ENCODE assay signal across 1 cellular context in the genomic region with DNA sequence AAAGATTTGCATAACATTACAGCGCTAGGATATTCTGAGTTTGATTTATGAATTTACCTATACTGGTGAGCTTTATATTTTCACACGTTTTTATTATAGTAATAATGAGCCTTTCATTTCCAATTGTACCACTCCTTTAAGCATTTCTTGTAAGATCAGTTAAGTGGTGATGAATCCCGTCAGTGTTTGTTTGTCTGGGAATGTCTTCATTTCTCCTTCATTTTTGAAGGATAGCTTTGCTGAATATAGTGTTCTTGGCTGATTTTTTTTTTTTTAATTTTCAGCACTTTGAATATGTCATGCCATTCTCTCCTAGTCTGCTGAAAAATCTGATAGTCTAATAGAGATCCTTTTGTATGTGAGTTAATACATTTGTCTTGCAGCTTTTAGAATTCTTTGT.
TF ChIP-seq lines count a peak whose summit lies in the region.

No MANE protein-coding gene starts in this region.

TF ChIP-seq in WTC11, 78 proteins besides CTCF, POLR2A, EP300 and RAD21 (continued from another document):
- TF ChIP-seq, protein P1, sequence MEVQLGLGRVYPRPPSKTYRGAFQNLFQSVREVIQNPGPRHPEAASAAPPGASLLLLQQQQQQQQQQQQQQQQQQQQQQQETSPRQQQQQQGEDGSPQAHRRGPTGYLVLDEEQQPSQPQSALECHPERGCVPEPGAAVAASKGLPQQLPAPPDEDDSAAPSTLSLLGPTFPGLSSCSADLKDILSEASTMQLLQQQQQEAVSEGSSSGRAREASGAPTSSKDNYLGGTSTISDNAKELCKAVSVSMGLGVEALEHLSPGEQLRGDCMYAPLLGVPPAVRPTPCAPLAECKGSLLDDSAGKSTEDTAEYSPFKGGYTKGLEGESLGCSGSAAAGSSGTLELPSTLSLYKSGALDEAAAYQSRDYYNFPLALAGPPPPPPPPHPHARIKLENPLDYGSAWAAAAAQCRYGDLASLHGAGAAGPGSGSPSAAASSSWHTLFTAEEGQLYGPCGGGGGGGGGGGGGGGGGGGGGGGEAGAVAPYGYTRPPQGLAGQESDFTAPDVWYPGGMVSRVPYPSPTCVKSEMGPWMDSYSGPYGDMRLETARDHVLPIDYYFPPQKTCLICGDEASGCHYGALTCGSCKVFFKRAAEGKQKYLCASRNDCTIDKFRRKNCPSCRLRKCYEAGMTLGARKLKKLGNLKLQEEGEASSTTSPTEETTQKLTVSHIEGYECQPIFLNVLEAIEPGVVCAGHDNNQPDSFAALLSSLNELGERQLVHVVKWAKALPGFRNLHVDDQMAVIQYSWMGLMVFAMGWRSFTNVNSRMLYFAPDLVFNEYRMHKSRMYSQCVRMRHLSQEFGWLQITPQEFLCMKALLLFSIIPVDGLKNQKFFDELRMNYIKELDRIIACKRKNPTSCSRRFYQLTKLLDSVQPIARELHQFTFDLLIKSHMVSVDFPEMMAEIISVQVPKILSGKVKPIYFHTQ (CRISPR knock-in tag; IDR thresholded peaks at IDR 0.05) = no peak
- no peak for TF ChIP-seq GTF2I (CRISPR knock-in tag; conservative IDR thresholded peaks at IDR 0.05)
- TF ChIP-seq, protein P2, sequence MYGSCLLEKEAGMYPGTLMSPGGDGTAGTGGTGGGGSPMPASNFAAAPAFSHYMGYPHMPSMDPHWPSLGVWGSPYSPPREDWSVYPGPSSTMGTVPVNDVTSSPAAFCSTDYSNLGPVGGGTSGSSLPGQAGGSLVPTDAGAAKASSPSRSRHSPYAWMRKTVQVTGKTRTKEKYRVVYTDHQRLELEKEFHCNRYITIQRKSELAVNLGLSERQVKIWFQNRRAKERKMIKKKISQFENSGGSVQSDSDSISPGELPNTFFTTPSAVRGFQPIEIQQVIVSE (CRISPR knock-in tag; IDR thresholded peaks at IDR 0.05; ENCODE audit: borderline replicate concordance) = no peak
- TF ChIP-seq, protein P3, sequence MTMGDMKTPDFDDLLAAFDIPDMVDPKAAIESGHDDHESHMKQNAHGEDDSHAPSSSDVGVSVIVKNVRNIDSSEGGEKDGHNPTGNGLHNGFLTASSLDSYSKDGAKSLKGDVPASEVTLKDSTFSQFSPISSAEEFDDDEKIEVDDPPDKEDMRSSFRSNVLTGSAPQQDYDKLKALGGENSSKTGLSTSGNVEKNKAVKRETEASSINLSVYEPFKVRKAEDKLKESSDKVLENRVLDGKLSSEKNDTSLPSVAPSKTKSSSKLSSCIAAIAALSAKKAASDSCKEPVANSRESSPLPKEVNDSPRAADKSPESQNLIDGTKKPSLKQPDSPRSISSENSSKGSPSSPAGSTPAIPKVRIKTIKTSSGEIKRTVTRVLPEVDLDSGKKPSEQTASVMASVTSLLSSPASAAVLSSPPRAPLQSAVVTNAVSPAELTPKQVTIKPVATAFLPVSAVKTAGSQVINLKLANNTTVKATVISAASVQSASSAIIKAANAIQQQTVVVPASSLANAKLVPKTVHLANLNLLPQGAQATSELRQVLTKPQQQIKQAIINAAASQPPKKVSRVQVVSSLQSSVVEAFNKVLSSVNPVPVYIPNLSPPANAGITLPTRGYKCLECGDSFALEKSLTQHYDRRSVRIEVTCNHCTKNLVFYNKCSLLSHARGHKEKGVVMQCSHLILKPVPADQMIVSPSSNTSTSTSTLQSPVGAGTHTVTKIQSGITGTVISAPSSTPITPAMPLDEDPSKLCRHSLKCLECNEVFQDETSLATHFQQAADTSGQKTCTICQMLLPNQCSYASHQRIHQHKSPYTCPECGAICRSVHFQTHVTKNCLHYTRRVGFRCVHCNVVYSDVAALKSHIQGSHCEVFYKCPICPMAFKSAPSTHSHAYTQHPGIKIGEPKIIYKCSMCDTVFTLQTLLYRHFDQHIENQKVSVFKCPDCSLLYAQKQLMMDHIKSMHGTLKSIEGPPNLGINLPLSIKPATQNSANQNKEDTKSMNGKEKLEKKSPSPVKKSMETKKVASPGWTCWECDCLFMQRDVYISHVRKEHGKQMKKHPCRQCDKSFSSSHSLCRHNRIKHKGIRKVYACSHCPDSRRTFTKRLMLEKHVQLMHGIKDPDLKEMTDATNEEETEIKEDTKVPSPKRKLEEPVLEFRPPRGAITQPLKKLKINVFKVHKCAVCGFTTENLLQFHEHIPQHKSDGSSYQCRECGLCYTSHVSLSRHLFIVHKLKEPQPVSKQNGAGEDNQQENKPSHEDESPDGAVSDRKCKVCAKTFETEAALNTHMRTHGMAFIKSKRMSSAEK (CRISPR knock-in tag; IDR thresholded peaks at IDR 0.05; ENCODE audit: borderline replicate concordance) = no peak
- TF ChIP-seq, protein P4, sequence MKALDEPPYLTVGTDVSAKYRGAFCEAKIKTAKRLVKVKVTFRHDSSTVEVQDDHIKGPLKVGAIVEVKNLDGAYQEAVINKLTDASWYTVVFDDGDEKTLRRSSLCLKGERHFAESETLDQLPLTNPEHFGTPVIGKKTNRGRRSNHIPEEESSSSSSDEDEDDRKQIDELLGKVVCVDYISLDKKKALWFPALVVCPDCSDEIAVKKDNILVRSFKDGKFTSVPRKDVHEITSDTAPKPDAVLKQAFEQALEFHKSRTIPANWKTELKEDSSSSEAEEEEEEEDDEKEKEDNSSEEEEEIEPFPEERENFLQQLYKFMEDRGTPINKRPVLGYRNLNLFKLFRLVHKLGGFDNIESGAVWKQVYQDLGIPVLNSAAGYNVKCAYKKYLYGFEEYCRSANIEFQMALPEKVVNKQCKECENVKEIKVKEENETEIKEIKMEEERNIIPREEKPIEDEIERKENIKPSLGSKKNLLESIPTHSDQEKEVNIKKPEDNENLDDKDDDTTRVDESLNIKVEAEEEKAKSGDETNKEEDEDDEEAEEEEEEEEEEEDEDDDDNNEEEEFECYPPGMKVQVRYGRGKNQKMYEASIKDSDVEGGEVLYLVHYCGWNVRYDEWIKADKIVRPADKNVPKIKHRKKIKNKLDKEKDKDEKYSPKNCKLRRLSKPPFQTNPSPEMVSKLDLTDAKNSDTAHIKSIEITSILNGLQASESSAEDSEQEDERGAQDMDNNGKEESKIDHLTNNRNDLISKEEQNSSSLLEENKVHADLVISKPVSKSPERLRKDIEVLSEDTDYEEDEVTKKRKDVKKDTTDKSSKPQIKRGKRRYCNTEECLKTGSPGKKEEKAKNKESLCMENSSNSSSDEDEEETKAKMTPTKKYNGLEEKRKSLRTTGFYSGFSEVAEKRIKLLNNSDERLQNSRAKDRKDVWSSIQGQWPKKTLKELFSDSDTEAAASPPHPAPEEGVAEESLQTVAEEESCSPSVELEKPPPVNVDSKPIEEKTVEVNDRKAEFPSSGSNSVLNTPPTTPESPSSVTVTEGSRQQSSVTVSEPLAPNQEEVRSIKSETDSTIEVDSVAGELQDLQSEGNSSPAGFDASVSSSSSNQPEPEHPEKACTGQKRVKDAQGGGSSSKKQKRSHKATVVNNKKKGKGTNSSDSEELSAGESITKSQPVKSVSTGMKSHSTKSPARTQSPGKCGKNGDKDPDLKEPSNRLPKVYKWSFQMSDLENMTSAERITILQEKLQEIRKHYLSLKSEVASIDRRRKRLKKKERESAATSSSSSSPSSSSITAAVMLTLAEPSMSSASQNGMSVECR (CRISPR knock-in tag; IDR thresholded peaks at IDR 0.05; ENCODE audit: borderline replicate concordance) = no peak
- TF ChIP-seq, protein P5, sequence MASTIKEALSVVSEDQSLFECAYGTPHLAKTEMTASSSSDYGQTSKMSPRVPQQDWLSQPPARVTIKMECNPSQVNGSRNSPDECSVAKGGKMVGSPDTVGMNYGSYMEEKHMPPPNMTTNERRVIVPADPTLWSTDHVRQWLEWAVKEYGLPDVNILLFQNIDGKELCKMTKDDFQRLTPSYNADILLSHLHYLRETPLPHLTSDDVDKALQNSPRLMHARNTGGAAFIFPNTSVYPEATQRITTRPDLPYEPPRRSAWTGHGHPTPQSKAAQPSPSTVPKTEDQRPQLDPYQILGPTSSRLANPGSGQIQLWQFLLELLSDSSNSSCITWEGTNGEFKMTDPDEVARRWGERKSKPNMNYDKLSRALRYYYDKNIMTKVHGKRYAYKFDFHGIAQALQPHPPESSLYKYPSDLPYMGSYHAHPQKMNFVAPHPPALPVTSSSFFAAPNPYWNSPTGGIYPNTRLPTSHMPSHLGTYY (CRISPR knock-in tag; IDR thresholded peaks at IDR 0.05) = no peak
